19 cellular contexts compared by ENCODE assay signal in the genomic region with DNA sequence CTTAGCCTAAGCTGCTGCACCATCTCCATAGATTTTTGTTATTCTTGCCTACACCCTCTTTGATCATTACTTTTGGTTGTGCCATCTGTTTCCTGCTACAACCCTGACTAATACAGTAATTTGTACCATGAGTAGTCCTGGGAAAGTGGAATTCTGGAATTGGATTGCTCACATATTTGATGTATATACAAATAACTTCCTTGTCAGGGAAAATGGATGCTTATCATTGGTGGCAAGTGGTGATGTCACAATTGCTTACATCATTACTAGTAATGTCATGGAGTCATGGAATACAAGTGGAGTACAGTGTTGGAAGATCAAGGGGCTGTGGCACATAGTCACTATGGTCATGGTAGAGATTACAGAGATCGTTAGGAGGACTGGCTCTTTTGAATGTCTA. TPM values are rescaled to one million over a fixed set of nuclear protein-coding genes. Genes with fewer than 3 reads are reported as not detected.
DNase-seq lines count a peak whose midpoint lies in the region; ATAC-seq and TF ChIP-seq lines count a peak whose summit lies in the region.
"Had no signal": no experiment of that assay in that cellular context is flagged by ENCODE, and none has a peak within 500 bp of the region (broad histone marks: within the 10 kb centered on the region; RNA-seq: fewer than 3 reads in every experiment).

No MANE protein-coding gene starts in this region.

- H3K4me2 ChIP-seq in IMR-90 (ENCODE audit: low read depth, low read length) (no peak overlapping the region), mesenchymal stem cell (ENCODE audit: low read length, poor library complexity, severe bottlenecking) (no peak overlapping the region)
- H3K4me2 ChIP-seq: BLaER1 had no signal

- TF ChIP-seq CTCF in IMR-90 (conservative IDR thresholded peaks at IDR 0.05; ENCODE audit: low read depth, low read length), result no peak
- no peak for TF ChIP-seq CTCF in uterus (IDR thresholded peaks at IDR 0.05)

- no TSS peak for BruUV-seq in IMR-90 (replicated peaks; lab: Mats Ljungman, UMichigan)

- no peak overlapping the region for H4K8ac ChIP-seq in IMR-90 (ENCODE audit: low read depth in 2 of 2, low read length in 2 of 2)
- H4K8ac ChIP-seq in mesenchymal stem cell (ENCODE audit: low read length), result no peak overlapping the region

- H3K36me3 ChIP-seq in IMR-90 (ENCODE audit: control insufficient read depth, insufficient read depth, low read length) (peaks cover 3% of the 10 kb centered on the region), mesenchymal stem cell (ENCODE audit: control insufficient read depth in 1 of 2, insufficient read depth in 2 of 2, low read depth in 1 of 2, low read length in 2 of 2) (peaks cover 0 to 28% of the 10 kb centered on the region in 2 experiments), uterus (no peaks in the 10 kb centered on the region)

- H2AK5ac ChIP-seq in IMR-90 (ENCODE audit: low read depth, low read length) (no peak overlapping the region), mesenchymal stem cell (ENCODE audit: low read length, severe bottlenecking) (no peak overlapping the region)

- H2BK5ac ChIP-seq in IMR-90 (ENCODE audit: low read depth, low read length, poor library complexity, severe bottlenecking) (no peak overlapping the region), mesenchymal stem cell (ENCODE audit: low read depth, low read length, poor library complexity, severe bottlenecking) (no peak overlapping the region)

- no peak for TF ChIP-seq RAD21 in IMR-90 (IDR thresholded peaks at IDR 0.05; ENCODE audit: low read length)

- H3K23ac ChIP-seq in IMR-90 (ENCODE audit: low read depth, low read length) (no peak overlapping the region), mesenchymal stem cell (ENCODE audit: low read length in 2 of 2) (no peak overlapping the region)

- no peak overlapping the region for H2BK12ac ChIP-seq in mesenchymal stem cell (ENCODE audit: low read length in 2 of 2)

- H2BK15ac ChIP-seq in IMR-90 (ENCODE audit: low read depth, low read length) (no peak overlapping the region), mesenchymal stem cell (ENCODE audit: low read depth, poor library complexity, severe bottlenecking) (no peak overlapping the region)

- peak; percentile 60 for ATAC-seq in IMR-90 (ENCODE audit: low read depth)
- ATAC-seq: right cardiac atrium; stimulated activated naive CD8-positive, alpha-beta T cell treated with anti-CD3 and anti-CD28 coated beads, Interleukin-15, Interleukin-2, amounts not matched to agents 100 U/mL and 50 U/mL, for 24 hours had no signal

- H3K79me1 ChIP-seq in IMR-90 (ENCODE audit: low read depth in 1 of 2, low read length in 2 of 2) (no peaks in the 10 kb centered on the region), mesenchymal stem cell (replicated peaks; ENCODE audit: low read length, poor library complexity, severe bottlenecking) (no peaks in the 10 kb centered on the region)

- peak; percentile 68 for DNase-seq in EL
- peak; percentile 86 for DNase-seq in IMR-90
- peak; percentile 17 for DNase-seq in dedifferentiated amniotic fluid mesenchymal stem cell (ENCODE audit: extremely low spot score)
- DNase-seq in mesenchymal stem cell, result peak; percentile 63
- DNase-seq in NCI-H2029 treated with DMSO at 0.1 percent for 48 hours (lab: John Stamatoyannopoulos, UW), result no peak
- no peak for DNase-seq in uterus
- DNase-seq in putamen (ENCODE audit: low spot score), result no peak
- DNase-seq: activated CD4-positive, alpha-beta T cell treated with anti-CD3 and anti-CD28 coated beads, Interleukin-2, amount 10 ng/mL, durations not matched to agents 24 days and 14 days; Calu3; cerebellar nuclear complex; effector memory CD4-positive, alpha-beta T cell; kidney; NCI-H1436; NCI-H2171 treated with DMSO at 0.1 percent for 48 hours; NCI-H748 treated with DMSO at 0.1 percent for 48 hours; right cardiac atrium; SHP77 treated with DMSO at 0.1 percent for 48 hours; stimulated activated naive CD8-positive, alpha-beta T cell treated with anti-CD3 and anti-CD28 coated beads, Interleukin-15, Interleukin-2, amounts not matched to agents 100 U/mL and 50 U/mL, for 24 hours had no signal

- H4K5ac ChIP-seq in IMR-90 (ENCODE audit: low read depth, low read length), result no peak overlapping the region

- H3K14ac ChIP-seq in IMR-90 (replicated peaks; ENCODE audit: low read depth, low read length), result no peak overlapping the region
- H3K14ac ChIP-seq in mesenchymal stem cell (ENCODE audit: low read length in 2 of 2), result no peak overlapping the region

- intact Hi-C loops in IMR-90 (cut with micrococcal nuclease), result no loop called here
- intact Hi-C loops in uterus (cut with DNase I; ENCODE audit: low total_unique reads), result no loop called here

- POLR2A ChIA-PET in IMR-90 (lab: Charles Lee; ENCODE audit: unreplicated experiment), result no interaction called here

- H3K4me1 ChIP-seq in IMR-90 (ENCODE audit: control insufficient read depth, insufficient read depth, low read length) (no peaks in the 10 kb centered on the region), mesenchymal stem cell (ENCODE audit: control insufficient read depth, insufficient read depth, low read depth, low read length) (no peaks in the 10 kb centered on the region), uterus (no peaks in the 10 kb centered on the region)
- H3K4me1 ChIP-seq: BLaER1 had no signal

- H2BK20ac ChIP-seq in IMR-90 (ENCODE audit: low read depth, low read length), result no peak overlapping the region

- WGBS in IMR-90 (ENCODE audit: extremely low coverage in 2 of 2, insufficient read length in 1 of 2), 2 experiments, result 60% methylated on average over 1 of the region's 1 CpG; no CpG with 5 or more reads in 1 of the 2 experiments
- 100% methylated on average over 1 of the region's 1 CpG for WGBS in mesenchymal stem cell

- H3K27me3 ChIP-seq in IMR-90 (ENCODE audit: control insufficient read depth, insufficient read depth, low read length) (no peaks in the 10 kb centered on the region), mesenchymal stem cell (ENCODE audit: control insufficient read depth in 1 of 2, insufficient read depth in 1 of 2, low read length in 2 of 2) (no peaks in the 10 kb centered on the region), uterus (no peaks in the 10 kb centered on the region)
- H3K27me3 ChIP-seq: BLaER1 had no signal

- in situ Hi-C loops in IMR-90 (cut with MboI; ENCODE audit: low sequenced_read_pairs), result no loop called here

- H3K9me1 ChIP-seq in IMR-90 (ENCODE audit: insufficient read depth, low read length), result no peaks in the 10 kb centered on the region

- H3K27ac ChIP-seq in IMR-90 (ENCODE audit: insufficient read depth, low read length) (no peak overlapping the region), mesenchymal stem cell (ENCODE audit: low read length, poor library complexity, severe bottlenecking) (no peak overlapping the region), uterus (no peak overlapping the region)
- H3K27ac ChIP-seq: BLaER1 had no signal

- no peak overlapping the region for H3K56ac ChIP-seq in IMR-90 (ENCODE audit: extremely low read depth, insufficient read depth, low read length)

- no peak overlapping the region for H2AK9ac ChIP-seq in IMR-90 (replicated peaks; ENCODE audit: low read depth, low read length, poor library complexity)

- no peak overlapping the region for H3K18ac ChIP-seq in IMR-90 (ENCODE audit: low read depth, low read length)
- no peak overlapping the region for H3K18ac ChIP-seq in mesenchymal stem cell (ENCODE audit: low read depth in 1 of 2, low read length in 2 of 2)

- TF ChIP-seq POLR2A in IMR-90 (IDR thresholded peaks at IDR 0.05; ENCODE audit: low read depth, low read length) (no peak), uterus (IDR thresholded peaks at IDR 0.05) (no peak)

- H3K4me3 ChIP-seq in IMR-90 (ENCODE audit: insufficient read depth, low read depth, low read length), result no peak overlapping the region
- H3K4me3 ChIP-seq in mesenchymal stem cell (ENCODE audit: insufficient read depth in 1 of 2, low read depth in 1 of 2, low read length in 2 of 2), result no peak overlapping the region
- no peak overlapping the region for H3K4me3 ChIP-seq in uterus
- H3K4me3 ChIP-seq: BLaER1 had no signal

- H3K9ac ChIP-seq in IMR-90 (ENCODE audit: low read depth, low read length) (no peak overlapping the region), mesenchymal stem cell (ENCODE audit: low read length) (no peak overlapping the region)
- H3K9ac ChIP-seq: BLaER1 had no signal

- no peak overlapping the region for H3K4ac ChIP-seq in IMR-90 (ENCODE audit: low read depth, low read length)
- no peak overlapping the region for H3K4ac ChIP-seq in mesenchymal stem cell (ENCODE audit: low read depth in 1 of 2, low read length in 2 of 2)

- CTCF ChIA-PET in IMR-90 (lab: Yijun Ruan, JAX), result no interaction called here

- no peak overlapping the region for H4K91ac ChIP-seq in IMR-90 (ENCODE audit: insufficient read depth, low read depth, low read length)
- no peak overlapping the region for H4K91ac ChIP-seq in mesenchymal stem cell (ENCODE audit: low read length)

- dilution Hi-C loops in IMR-90 (cut with HindIII; ENCODE audit: low sequenced_read_pairs, unreplicated experiment), result no loop called here

- H2AFZ ChIP-seq in IMR-90 (replicated peaks; ENCODE audit: low read length, poor library complexity) (no peak overlapping the region), mesenchymal stem cell (ENCODE audit: low read depth, low read length) (no peak overlapping the region)

- H2BK120ac ChIP-seq in IMR-90 (ENCODE audit: low read depth, low read length) (no peak overlapping the region), mesenchymal stem cell (ENCODE audit: low read depth, low read length) (no peak overlapping the region)

- H4K20me1 ChIP-seq in IMR-90 (ENCODE audit: insufficient read depth, low read length), result no peaks in the 10 kb centered on the region
- H4K20me1 ChIP-seq: BLaER1 had no signal

- no peaks in the 10 kb centered on the region for H3K9me3 ChIP-seq in IMR-90 (ENCODE audit: control insufficient read depth, insufficient read depth, low read length)
- H3K9me3 ChIP-seq in mesenchymal stem cell (ENCODE audit: control insufficient read depth, low read length), result no peaks in the 10 kb centered on the region
- H3K9me3 ChIP-seq in uterus, result no peaks in the 10 kb centered on the region
- H3K9me3 ChIP-seq: BLaER1 had no signal

RNA-seq across cellular contexts. Expression of a gene that starts 24.3 kb away (rescaled TPM):
- total RNA-seq in IMR-90 (2012; rRNA removed), result 56.3 and 72.2 TPM in 2 replicates
- polyA plus RNA-seq in IMR-90 (2012; rRNA removed), result 19.6 and 22.0 TPM in 2 replicates
- polyA plus RNA-seq in IMR-90 (2012; cell fraction: cytosol; rRNA removed), result 9.6 and 13.4 TPM in 2 replicates
- 4.0 and 6.7 TPM in 2 replicates for polyA plus RNA-seq in IMR-90 (2012; cell fraction: nucleus; rRNA removed; ENCODE audit: low replicate concordance)
- 27.3 TPM for polyA plus RNA-seq in mesenchymal stem cell (2013, experiment 1 of 2)
- 29.6 TPM for polyA plus RNA-seq in mesenchymal stem cell (2013, experiment 2 of 2)
- 10 to 100 TPM in 3 of 4 donors, 1 to 10 TPM in 1; 5.9 to 87.0 (median 27.5) TPM for total RNA-seq in uterus

RNA-seq across cellular contexts. Expression of a gene that starts 24.6 kb away (rescaled TPM):
- total RNA-seq in IMR-90 (2012; rRNA removed), result 1.6 and 2.2 TPM in 2 replicates
- polyA plus RNA-seq in IMR-90 (2012; rRNA removed), result 0.85 and 1.7 TPM in 2 replicates
- polyA plus RNA-seq in IMR-90 (2012; cell fraction: cytosol; rRNA removed), result 0.25 and 0.32 TPM in 2 replicates
- 0.10 and 1.2 TPM in 2 replicates for polyA plus RNA-seq in IMR-90 (2012; cell fraction: nucleus; rRNA removed; ENCODE audit: low replicate concordance)
- 3.2 TPM for polyA plus RNA-seq in mesenchymal stem cell (2013, experiment 1 of 2)
- polyA plus RNA-seq in mesenchymal stem cell (2013, experiment 2 of 2), result 3.3 TPM
- 10 to 100 TPM in 1 of 4 donors, 1 to 10 TPM in 3; 2.6 to 15.0 (median 8.5) TPM for total RNA-seq in uterus

Comparison
In these comparisons a context has a peak if more than half of its experiments do, and no peak if none do; other contexts are left out.
1. DNase-seq: peak in EL (single experiment), IMR-90 (single experiment), dedifferentiated amniotic fluid mesenchymal stem cell (single experiment) and mesenchymal stem cell (single experiment); none in NCI-H2029 treated with DMSO at 0.1 percent for 48 hours (single experiment), uterus (0 of 2) and putamen (single experiment).